In the genomic region with DNA sequence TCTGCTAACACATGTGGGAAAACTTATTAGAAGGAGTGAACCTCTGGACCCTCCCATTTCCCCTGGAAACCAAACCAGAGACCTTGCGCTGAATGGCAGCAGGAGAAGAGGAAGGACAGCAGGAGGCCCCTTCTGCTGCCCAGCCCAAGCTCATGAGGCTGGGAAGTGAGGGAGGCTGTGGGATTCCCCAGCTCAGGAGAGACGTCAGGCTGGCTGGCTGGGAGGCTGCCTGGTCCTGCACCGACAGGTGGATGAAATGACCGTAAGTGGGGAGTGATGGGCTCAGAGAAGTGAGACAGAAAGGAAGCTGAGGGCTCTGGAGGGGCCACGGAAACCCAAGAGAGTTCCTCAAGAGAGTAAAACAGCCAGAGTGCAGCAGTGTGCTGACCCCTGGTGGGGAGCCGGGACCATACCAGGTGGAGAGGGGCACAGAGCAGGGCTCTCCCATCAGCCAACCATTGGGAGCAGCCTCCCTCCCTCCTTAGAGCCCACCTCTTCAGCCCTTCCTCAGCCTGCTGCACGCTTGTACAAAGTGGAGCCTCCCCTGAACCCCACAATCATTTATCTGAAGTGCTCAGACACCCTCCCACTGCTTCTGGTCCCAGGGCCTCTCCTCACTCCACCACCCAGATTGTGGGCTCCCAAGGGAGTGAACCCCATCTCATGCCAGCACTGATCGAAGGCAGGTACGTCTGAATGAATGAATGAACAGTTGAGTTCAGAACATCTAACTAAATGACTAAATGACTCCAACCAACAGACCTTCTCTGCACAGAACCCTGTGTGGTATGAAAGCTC, we compare ENCODE assay signal across 1 cellular context.
TF ChIP-seq lines count a peak whose summit lies in the region.

No MANE protein-coding gene starts in this region.

TF ChIP-seq in HepG2, 621 proteins besides CTCF, POLR2A, EP300 and RAD21 (continued from another document and continues in another):
- TF ChIP-seq, protein P1, sequence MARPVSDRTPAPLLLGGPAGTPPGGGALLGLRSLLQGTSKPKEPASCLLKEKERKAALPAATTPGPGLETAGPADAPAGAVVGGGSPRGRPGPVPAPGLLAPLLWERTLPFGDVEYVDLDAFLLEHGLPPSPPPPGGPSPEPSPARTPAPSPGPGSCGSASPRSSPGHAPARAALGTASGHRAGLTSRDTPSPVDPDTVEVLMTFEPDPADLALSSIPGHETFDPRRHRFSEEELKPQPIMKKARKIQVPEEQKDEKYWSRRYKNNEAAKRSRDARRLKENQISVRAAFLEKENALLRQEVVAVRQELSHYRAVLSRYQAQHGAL (CRISPR knock-in tag; IDR thresholded peaks at IDR 0.05; ENCODE audit: not compliant biosample characterization) = no peak
- TF ChIP-seq, protein P2, sequence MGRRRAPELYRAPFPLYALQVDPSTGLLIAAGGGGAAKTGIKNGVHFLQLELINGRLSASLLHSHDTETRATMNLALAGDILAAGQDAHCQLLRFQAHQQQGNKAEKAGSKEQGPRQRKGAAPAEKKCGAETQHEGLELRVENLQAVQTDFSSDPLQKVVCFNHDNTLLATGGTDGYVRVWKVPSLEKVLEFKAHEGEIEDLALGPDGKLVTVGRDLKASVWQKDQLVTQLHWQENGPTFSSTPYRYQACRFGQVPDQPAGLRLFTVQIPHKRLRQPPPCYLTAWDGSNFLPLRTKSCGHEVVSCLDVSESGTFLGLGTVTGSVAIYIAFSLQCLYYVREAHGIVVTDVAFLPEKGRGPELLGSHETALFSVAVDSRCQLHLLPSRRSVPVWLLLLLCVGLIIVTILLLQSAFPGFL (CRISPR knock-in tag; IDR thresholded peaks at IDR 0.05) = no peak
- TF ChIP-seq ZNF615 (CRISPR knock-in tag; IDR thresholded peaks at IDR 0.05; ENCODE audit: borderline replicate concordance) = no peak
- no peak for TF ChIP-seq DNMT1 (CRISPR knock-in tag; IDR thresholded peaks at IDR 0.05)
- no peak for TF ChIP-seq ZNF749 (CRISPR knock-in tag; IDR thresholded peaks at IDR 0.05; ENCODE audit: borderline replicate concordance)
- TF ChIP-seq ELF1 (CRISPR knock-in tag; IDR thresholded peaks at IDR 0.05) = no peak
- TF ChIP-seq ZNF207 (IDR thresholded peaks at IDR 0.05; ENCODE audit: borderline replicate concordance) = no peak
- TF ChIP-seq ZNF30 (CRISPR knock-in tag; IDR thresholded peaks at IDR 0.05) = no peak
- no peak for TF ChIP-seq FOXK2 (IDR thresholded peaks at IDR 0.05)
- TF ChIP-seq, protein P3, sequence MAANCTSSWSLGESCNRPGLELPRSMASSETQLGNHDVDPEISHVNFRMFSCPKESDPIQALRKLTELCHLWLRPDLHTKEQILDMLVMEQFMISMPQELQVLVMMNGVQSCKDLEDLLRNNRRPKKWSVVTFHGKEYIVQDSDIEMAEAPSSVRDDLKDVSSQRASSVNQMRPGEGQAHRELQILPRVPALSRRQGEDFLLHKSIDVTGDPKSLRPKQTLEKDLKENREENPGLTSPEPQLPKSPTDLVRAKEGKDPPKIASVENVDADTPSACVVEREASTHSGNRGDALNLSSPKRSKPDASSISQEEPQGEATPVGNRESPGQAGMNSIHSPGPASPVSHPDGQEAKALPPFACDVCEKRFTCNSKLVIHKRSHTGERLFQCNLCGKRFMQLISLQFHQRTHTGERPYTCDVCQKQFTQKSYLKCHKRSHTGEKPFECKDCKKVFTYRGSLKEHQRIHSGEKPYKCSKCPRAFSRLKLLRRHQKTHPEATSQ (CRISPR knock-in tag; IDR thresholded peaks at IDR 0.05; ENCODE audit: borderline replicate concordance) = no peak
- no peak for TF ChIP-seq JUN (CRISPR knock-in tag; IDR thresholded peaks at IDR 0.05)
- TF ChIP-seq, protein P4, sequence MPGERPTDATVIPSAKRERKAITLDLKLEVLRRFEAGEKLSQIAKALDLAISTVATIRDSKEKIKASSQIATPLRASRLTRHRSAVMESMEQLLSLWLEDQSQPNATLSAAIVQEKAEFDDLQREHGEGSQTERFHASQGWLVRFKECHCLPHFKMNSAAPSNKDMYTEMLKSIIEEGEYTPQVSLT (CRISPR knock-in tag; IDR thresholded peaks at IDR 0.05; ENCODE audit: borderline replicate concordance, low read depth) = no peak
- no peak for TF ChIP-seq CENPX (CRISPR knock-in tag; IDR thresholded peaks at IDR 0.05)
- TF ChIP-seq CBX1 (IDR thresholded peaks at IDR 0.05; ENCODE audit: low read depth) = no peak
- TF ChIP-seq, protein P5, sequence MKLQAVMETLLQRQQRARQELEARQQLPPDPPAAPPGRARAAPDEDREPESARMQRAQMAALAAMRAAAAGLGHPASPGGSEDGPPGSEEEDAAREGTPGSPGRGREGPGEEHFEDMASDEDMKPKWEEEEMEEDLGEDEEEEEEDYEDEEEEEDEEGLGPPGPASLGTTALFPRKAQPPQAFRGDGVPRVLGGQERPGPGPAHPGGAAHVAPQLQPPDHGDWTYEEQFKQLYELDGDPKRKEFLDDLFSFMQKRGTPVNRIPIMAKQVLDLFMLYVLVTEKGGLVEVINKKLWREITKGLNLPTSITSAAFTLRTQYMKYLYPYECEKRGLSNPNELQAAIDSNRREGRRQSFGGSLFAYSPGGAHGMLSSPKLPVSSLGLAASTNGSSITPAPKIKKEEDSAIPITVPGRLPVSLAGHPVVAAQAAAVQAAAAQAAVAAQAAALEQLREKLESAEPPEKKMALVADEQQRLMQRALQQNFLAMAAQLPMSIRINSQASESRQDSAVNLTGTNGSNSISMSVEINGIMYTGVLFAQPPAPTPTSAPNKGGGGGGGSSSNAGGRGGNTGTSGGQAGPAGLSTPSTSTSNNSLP (IDR thresholded peaks at IDR 0.05; ENCODE audit: low read depth, low read length) = no peak
- TF ChIP-seq ZNF230 (CRISPR knock-in tag; IDR thresholded peaks at IDR 0.05) = no peak
- TF ChIP-seq SALL1 (CRISPR knock-in tag; IDR thresholded peaks at IDR 0.05) = peak; percentile 49
- no peak for TF ChIP-seq HNRNPK (IDR thresholded peaks at IDR 0.05; ENCODE audit: low read depth, low read length, poor library complexity, severe bottlenecking)
- peak; percentile 19; the same call in 1 of the 2 replicates for TF ChIP-seq ZNF768 (CRISPR knock-in tag; IDR thresholded peaks at IDR 0.05)
- TF ChIP-seq, protein P6, sequence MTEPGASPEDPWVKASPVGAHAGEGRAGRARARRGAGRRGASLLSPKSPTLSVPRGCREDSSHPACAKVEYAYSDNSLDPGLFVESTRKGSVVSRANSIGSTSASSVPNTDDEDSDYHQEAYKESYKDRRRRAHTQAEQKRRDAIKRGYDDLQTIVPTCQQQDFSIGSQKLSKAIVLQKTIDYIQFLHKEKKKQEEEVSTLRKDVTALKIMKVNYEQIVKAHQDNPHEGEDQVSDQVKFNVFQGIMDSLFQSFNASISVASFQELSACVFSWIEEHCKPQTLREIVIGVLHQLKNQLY (CRISPR knock-in tag; IDR thresholded peaks at IDR 0.05) = no peak
- TF ChIP-seq ZNF20 (CRISPR knock-in tag; IDR thresholded peaks at IDR 0.05) = no peak
- TF ChIP-seq, protein P7, sequence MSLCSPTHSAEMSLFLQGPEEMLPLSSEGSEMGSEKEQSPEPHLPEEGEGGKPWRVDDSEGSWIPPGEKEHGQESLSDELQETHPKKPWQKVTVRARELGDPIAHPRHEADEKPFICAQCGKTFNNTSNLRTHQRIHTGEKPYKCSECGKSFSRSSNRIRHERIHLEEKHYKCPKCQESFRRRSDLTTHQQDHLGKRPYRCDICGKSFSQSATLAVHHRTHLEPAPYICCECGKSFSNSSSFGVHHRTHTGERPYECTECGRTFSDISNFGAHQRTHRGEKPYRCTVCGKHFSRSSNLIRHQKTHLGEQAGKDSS (CRISPR knock-in tag; IDR thresholded peaks at IDR 0.05; ENCODE audit: borderline replicate concordance, low read depth) = no peak
- TF ChIP-seq POLR2AphosphoS2 (IDR thresholded peaks at IDR 0.05; ENCODE audit: low read depth, low read length) = no peak
- no peak for TF ChIP-seq RFX5 (IDR thresholded peaks at IDR 0.05; ENCODE audit: low read depth, low read length)
- no peak for TF ChIP-seq ZNF329 (CRISPR knock-in tag; IDR thresholded peaks at IDR 0.05; ENCODE audit: low read depth)
- TF ChIP-seq BORCS8-MEF2B (CRISPR knock-in tag; IDR thresholded peaks at IDR 0.05) = no peak
- TF ChIP-seq CEBPG (CRISPR knock-in tag; IDR thresholded peaks at IDR 0.05) = no peak
- TF ChIP-seq, protein P8, sequence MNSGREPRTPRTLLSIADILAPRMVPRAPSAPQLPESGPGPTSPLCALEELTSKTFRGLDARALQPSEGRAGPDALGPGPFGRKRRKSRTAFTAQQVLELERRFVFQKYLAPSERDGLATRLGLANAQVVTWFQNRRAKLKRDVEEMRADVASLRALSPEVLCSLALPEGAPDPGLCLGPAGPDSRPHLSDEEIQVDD (CRISPR knock-in tag; IDR thresholded peaks at IDR 0.05; ENCODE audit: borderline replicate concordance) = no peak
- TF ChIP-seq, protein P9, sequence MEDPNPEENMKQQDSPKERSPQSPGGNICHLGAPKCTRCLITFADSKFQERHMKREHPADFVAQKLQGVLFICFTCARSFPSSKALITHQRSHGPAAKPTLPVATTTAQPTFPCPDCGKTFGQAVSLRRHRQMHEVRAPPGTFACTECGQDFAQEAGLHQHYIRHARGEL (CRISPR knock-in tag; IDR thresholded peaks at IDR 0.05) = no peak
- no peak for TF ChIP-seq ZNF782 (CRISPR knock-in tag; IDR thresholded peaks at IDR 0.05; ENCODE audit: borderline replicate concordance)
- TF ChIP-seq ZNF138 (CRISPR knock-in tag; IDR thresholded peaks at IDR 0.05; ENCODE audit: low read depth) = no peak
- no peak for TF ChIP-seq ZNF296 (CRISPR knock-in tag; conservative IDR thresholded peaks at IDR 0.05)
- no peak for TF ChIP-seq MTF1 (CRISPR knock-in tag; IDR thresholded peaks at IDR 0.05)
- TF ChIP-seq GATAD2A (CRISPR knock-in tag; IDR thresholded peaks at IDR 0.05) = 0 out of 2 replicates have a peak, but pooled peaks have one; percentile 20
- TF ChIP-seq ZNF317 (CRISPR knock-in tag; IDR thresholded peaks at IDR 0.05) = no peak
- TF ChIP-seq HOXD1 (CRISPR knock-in tag; IDR thresholded peaks at IDR 0.05) = no peak
- no peak for TF ChIP-seq NFATC3 (CRISPR knock-in tag; IDR thresholded peaks at IDR 0.05)
- TF ChIP-seq HOXA7 (CRISPR knock-in tag; IDR thresholded peaks at IDR 0.05) = no peak
- TF ChIP-seq ZMYM2 (CRISPR knock-in tag; IDR thresholded peaks at IDR 0.05) = no peak
- TF ChIP-seq, protein P10, sequence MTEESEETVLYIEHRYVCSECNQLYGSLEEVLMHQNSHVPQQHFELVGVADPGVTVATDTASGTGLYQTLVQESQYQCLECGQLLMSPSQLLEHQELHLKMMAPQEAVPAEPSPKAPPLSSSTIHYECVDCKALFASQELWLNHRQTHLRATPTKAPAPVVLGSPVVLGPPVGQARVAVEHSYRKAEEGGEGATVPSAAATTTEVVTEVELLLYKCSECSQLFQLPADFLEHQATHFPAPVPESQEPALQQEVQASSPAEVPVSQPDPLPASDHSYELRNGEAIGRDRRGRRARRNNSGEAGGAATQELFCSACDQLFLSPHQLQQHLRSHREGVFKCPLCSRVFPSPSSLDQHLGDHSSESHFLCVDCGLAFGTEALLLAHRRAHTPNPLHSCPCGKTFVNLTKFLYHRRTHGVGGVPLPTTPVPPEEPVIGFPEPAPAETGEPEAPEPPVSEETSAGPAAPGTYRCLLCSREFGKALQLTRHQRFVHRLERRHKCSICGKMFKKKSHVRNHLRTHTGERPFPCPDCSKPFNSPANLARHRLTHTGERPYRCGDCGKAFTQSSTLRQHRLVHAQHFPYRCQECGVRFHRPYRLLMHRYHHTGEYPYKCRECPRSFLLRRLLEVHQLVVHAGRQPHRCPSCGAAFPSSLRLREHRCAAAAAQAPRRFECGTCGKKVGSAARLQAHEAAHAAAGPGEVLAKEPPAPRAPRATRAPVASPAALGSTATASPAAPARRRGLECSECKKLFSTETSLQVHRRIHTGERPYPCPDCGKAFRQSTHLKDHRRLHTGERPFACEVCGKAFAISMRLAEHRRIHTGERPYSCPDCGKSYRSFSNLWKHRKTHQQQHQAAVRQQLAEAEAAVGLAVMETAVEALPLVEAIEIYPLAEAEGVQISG (CRISPR knock-in tag; IDR thresholded peaks at IDR 0.05) = peak; percentile 66
- no peak for TF ChIP-seq LCORL (IDR thresholded peaks at IDR 0.05)
- no peak for TF ChIP-seq LCORL (CRISPR knock-in tag; IDR thresholded peaks at IDR 0.05)
- 0 out of 2 replicates have a peak, but pooled peaks have one; percentile 32 for TF ChIP-seq MYC (CRISPR knock-in tag; IDR thresholded peaks at IDR 0.05; ENCODE audit: borderline replicate concordance)
- TF ChIP-seq HNRNPLL (IDR thresholded peaks at IDR 0.05; ENCODE audit: low read depth, low read length, poor library complexity, severe bottlenecking) = no peak
- no peak for TF ChIP-seq ZMYM3 (CRISPR knock-in tag; IDR thresholded peaks at IDR 0.05)
- no peak for TF ChIP-seq SAFB2 (CRISPR knock-in tag; IDR thresholded peaks at IDR 0.05; ENCODE audit: borderline replicate concordance, low read depth)
- TF ChIP-seq MAFK (conservative IDR thresholded peaks at IDR 0.05 in 1 of 2, IDR thresholded peaks at IDR 0.05 in 1 of 2; ENCODE audit: low read length in 2 of 2) = no peak
- TF ChIP-seq, protein P11, sequence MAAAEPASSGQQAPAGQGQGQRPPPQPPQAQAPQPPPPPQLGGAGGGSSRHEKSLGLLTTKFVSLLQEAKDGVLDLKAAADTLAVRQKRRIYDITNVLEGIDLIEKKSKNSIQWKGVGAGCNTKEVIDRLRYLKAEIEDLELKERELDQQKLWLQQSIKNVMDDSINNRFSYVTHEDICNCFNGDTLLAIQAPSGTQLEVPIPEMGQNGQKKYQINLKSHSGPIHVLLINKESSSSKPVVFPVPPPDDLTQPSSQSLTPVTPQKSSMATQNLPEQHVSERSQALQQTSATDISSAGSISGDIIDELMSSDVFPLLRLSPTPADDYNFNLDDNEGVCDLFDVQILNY (CRISPR knock-in tag; conservative IDR thresholded peaks at IDR 0.05) = no peak
- TF ChIP-seq NCOA2 (CRISPR knock-in tag; IDR thresholded peaks at IDR 0.05) = no peak
- no peak for TF ChIP-seq ZNF567 (CRISPR knock-in tag; IDR thresholded peaks at IDR 0.05; ENCODE audit: borderline replicate concordance)
